ENCODE assay signal across 8 cellular contexts in genomic region chr19:34999498-35000337, GRCh38. TPM values are rescaled to one million over a fixed set of nuclear protein-coding genes. Genes with fewer than 3 reads are reported as not detected.
DNase-seq lines count a peak whose midpoint lies in the region; ATAC-seq and TF ChIP-seq lines count a peak whose summit lies in the region.

GRAMD1A (plus strand) TSS chr19:35000323; CDS start chr19:35000479, 156 bp downstream.

- no peak for TF ChIP-seq CTCF in CD4-positive, alpha-beta T cell (IDR thresholded peaks at IDR 0.05)
- no peak for TF ChIP-seq CTCF in fibroblast of villous mesenchyme (IDR thresholded peaks at IDR 0.05; ENCODE audit: insufficient read depth, low read depth, low read length)
- no peak for TF ChIP-seq CTCF in neural crest cell (conservative IDR thresholded peaks at IDR 0.05)

- no peaks in the 10 kb centered on the region for H3K9me3 ChIP-seq in CD4-positive, alpha-beta T cell (ENCODE audit: control insufficient read depth, low read length)

- H3K27ac Mint-ChIP-seq in CD4-positive, alpha-beta T cell = peak within 1 kb of the TSS; percentile 98
- H3K27ac Mint-ChIP-seq in neural crest cell (ENCODE audit: unreplicated experiment) = peak within 1 kb of the TSS; percentile 96

- H3K9me3 Mint-ChIP-seq in CD4-positive, alpha-beta T cell = no peaks in the 10 kb centered on the region
- H3K9me3 Mint-ChIP-seq in neural crest cell = no peaks in the 10 kb centered on the region

- no peaks in the 10 kb centered on the region for H3K27me3 ChIP-seq in CD4-positive, alpha-beta T cell (ENCODE audit: control insufficient read depth, insufficient read depth, low read length)

- intact Hi-C loops in CD4-positive, alpha-beta T cell (cut with DNase I, micrococcal nuclease) = loop anchor here (5.0 to 10.0 kb wide), 3 partner anchors 208 to 325 kb away; partner anchors contain the start of genes SCGB2B2 (in 1 of the 2) and ZNF302 (in 1 of the 2)

- CTCF ChIA-PET in CD4-positive, alpha-beta T cell (lab: Charles Lee) = interaction anchor here (1.1 kb wide), 1 partner anchor 27 kb away, joined by 4 read pairs; no protein-coding TSS in a partner anchor

- peak; percentile 50 to 81 (median 66) for DNase-seq in CD4-positive, alpha-beta T cell
- peak; percentile 41 for DNase-seq in Jurkat, Clone E6-1 (ENCODE audit: low read depth, low spot score)
- peak; percentile 70 for DNase-seq in RPMI8226
- DNase-seq in activated gamma-delta T cell (lab: John Stamatoyannopoulos, UW) = peak; percentile 54
- DNase-seq in fibroblast of villous mesenchyme (ENCODE audit: low read depth) = peak; percentile 89
- peak; percentile 72 for DNase-seq in neural crest cell (ENCODE audit: low read depth, low spot score)
- DNase-seq in stromal cell of bone marrow (ENCODE audit: low read depth) = peak; percentile 79

- H3K27ac ChIP-seq in CD4-positive, alpha-beta T cell (ENCODE audit: low read depth, low read length) = peak within 1 kb of the TSS; percentile 79

- peak within 1 kb of the TSS; percentile 99 for H3K4me3 Mint-ChIP-seq in CD4-positive, alpha-beta T cell
- H3K4me3 Mint-ChIP-seq in neural crest cell = peak within 1 kb of the TSS; percentile 91

- peaks cover 41% of the 10 kb centered on the region for H3K36me3 Mint-ChIP-seq in CD4-positive, alpha-beta T cell (ENCODE audit: low read depth)
- no peaks in the 10 kb centered on the region for H3K36me3 Mint-ChIP-seq in neural crest cell (ENCODE audit: low read depth)

- POLR2A ChIA-PET in CD4-positive, alpha-beta T cell (lab: Charles Lee) = interaction anchor here (1.3 to 10.3 kb wide), 7 partner anchors 12 to 322 kb away, joined by 3 to 205 read pairs (median 12); partner anchors contain the start of genes SCGB2B2, ZNF30, ZNF302 and ZNF792

- ATAC-seq in CD4-positive, alpha-beta T cell (ENCODE audit: poor library complexity) = peak; percentile 28
- peak; percentile 67 for ATAC-seq in GM19463 (IDR thresholded peaks at IDR 0.05; ENCODE audit: unreplicated experiment)

- no peaks in the 10 kb centered on the region for H3K27me3 Mint-ChIP-seq in CD4-positive, alpha-beta T cell
- no peaks in the 10 kb centered on the region for H3K27me3 Mint-ChIP-seq in neural crest cell (ENCODE audit: low read depth)

- peaks cover 72% of the 10 kb centered on the region for H3K4me1 Mint-ChIP-seq in CD4-positive, alpha-beta T cell (ENCODE audit: low read depth)
- peaks cover 52% of the 10 kb centered on the region for H3K4me1 Mint-ChIP-seq in neural crest cell

- H3K4me3 ChIP-seq in Jurkat, Clone E6-1 (ENCODE audit: low read length) = peak within 1 kb of the TSS; percentile 75
- H3K4me3 ChIP-seq in fibroblast of villous mesenchyme (ENCODE audit: low read depth, low read length) = peak within 1 kb of the TSS; percentile 77

RNA-seq across cellular contexts. Expression of gene GRAMD1A, which starts in this region (rescaled TPM):
- 100 to 1,000 TPM; 221 to 229 TPM for total RNA-seq in CD4-positive, alpha-beta T cell
- polyA plus RNA-seq in Jurkat, Clone E6-1 (2012; ENCODE audit: insufficient read depth, insufficient read length) = 74.5 TPM
- 23.3 and 26.7 TPM in 2 replicates for total RNA-seq in fibroblast of villous mesenchyme
- 100 and 103 TPM in 2 replicates for total RNA-seq in neural crest cell

Comparison
In these comparisons a context has a peak if more than half of its experiments do, and no peak if none do; other contexts are left out.
1. Peak in every context shown above with its lines: DNase-seq, ATAC-seq, H3K4me3 ChIP-seq and H3K27ac ChIP-seq.